16 cellular contexts compared by ENCODE assay signal in genomic region chr4:67575889-67576329, GRCh38. TPM values are rescaled to one million over a fixed set of nuclear protein-coding genes. Genes with fewer than 3 reads are reported as not detected.
DNase-seq lines count a peak whose midpoint lies in the region; ATAC-seq and TF ChIP-seq lines count a peak whose summit lies in the region.
"Had no signal": no experiment of that assay in that cellular context is flagged by ENCODE, and none has a peak within 500 bp of the region (broad histone marks: within the 10 kb centered on the region; RNA-seq: fewer than 3 reads in every experiment).

No MANE protein-coding gene starts in this region.

- intact Hi-C loops in activated CD4-positive, alpha-beta T cell treated with anti-CD3 and anti-CD28 coated beads, Interleukin-2, amount 10 ng/mL, durations not matched to agents 24 days and 14 days (cut with micrococcal nuclease), result loop anchor here (1.0 kb wide), 1 partner anchor 9 kb away; no protein-coding TSS in a partner anchor

- no peaks in the 10 kb centered on the region for H3K27me3 Mint-ChIP-seq in activated CD4-positive, alpha-beta T cell treated with anti-CD3 and anti-CD28 coated beads, Interleukin-2, amount 10 ng/mL, durations not matched to agents 24 days and 14 days
- no peaks in the 10 kb centered on the region for H3K27me3 Mint-ChIP-seq in activated CD8-positive, alpha-beta T cell treated with anti-CD3 and anti-CD28 coated beads, Interleukin-2, amount 10 ng/mL, durations not matched to agents 7 days and 5 days (ENCODE audit: low read depth)
- H3K27me3 Mint-ChIP-seq: type B pancreatic cell had no signal

- H3K9me3 ChIP-seq in parathyroid adenoma (ENCODE audit: control insufficient read depth, low read length), result no peaks in the 10 kb centered on the region

- H3K9ac ChIP-seq in parathyroid adenoma, result no peak overlapping the region

- H3K4me2 ChIP-seq in parathyroid adenoma (ENCODE audit: low read length), result peak overlapping the region; percentile 73

- DNase-seq in activated CD4-positive, alpha-beta T cell treated with anti-CD3 and anti-CD28 coated beads, Interleukin-2, amount 10 ng/mL, durations not matched to agents 24 days and 14 days, result no peak
- no peak for DNase-seq in activated CD4-positive, alpha-beta T cell treated with anti-CD3 and anti-CD28 coated beads for 4 hours
- DNase-seq in HEK293T (ENCODE audit: extremely low spot score), result peak; percentile 9
- DNase-seq in activated CD8-positive, alpha-beta T cell treated with anti-CD3 and anti-CD28 coated beads, Interleukin-2, amount 10 ng/mL, durations not matched to agents 7 days and 5 days, result no peak
- DNase-seq in stimulated activated CD8-positive, alpha-beta memory T cell treated with anti-CD3 and anti-CD28 coated beads, Interleukin-4, amount 100 ng/mL, for 48 hours, result no peak
- DNase-seq in DMS53 (lab: John Stamatoyannopoulos, UW), result no peak
- DNase-seq: activated CD4-positive, alpha-beta T cell treated with anti-CD3 and anti-CD28 coated beads for 1 hour; hippocampal formation; NCI-H2081; small intestine had no signal

- CTCF ChIA-PET in HEK293T (lab: Yijun Ruan, JAX), result no interaction called here
- CTCF ChIA-PET in activated CD8-positive, alpha-beta T cell treated with anti-CD3 and anti-CD28 coated beads, Interleukin-2, amount 10 ng/mL, durations not matched to agents 7 days and 5 days (lab: Charles Lee), result no interaction called here

- ATAC-seq in activated CD8-positive, alpha-beta T cell treated with anti-CD3 and anti-CD28 coated beads, Interleukin-2, amount 10 ng/mL, durations not matched to agents 7 days and 5 days, result no peak
- ATAC-seq in GM18861 (IDR thresholded peaks at IDR 0.05; ENCODE audit: unreplicated experiment), result no peak

- peaks cover 44% of the 10 kb centered on the region for H3K36me3 Mint-ChIP-seq in activated CD4-positive, alpha-beta T cell treated with anti-CD3 and anti-CD28 coated beads, Interleukin-2, amount 10 ng/mL, durations not matched to agents 24 days and 14 days (ENCODE audit: low read depth)
- peaks cover 57% of the 10 kb centered on the region for H3K36me3 Mint-ChIP-seq in activated CD8-positive, alpha-beta T cell treated with anti-CD3 and anti-CD28 coated beads, Interleukin-2, amount 10 ng/mL, durations not matched to agents 7 days and 5 days (ENCODE audit: low read depth)
- H3K36me3 Mint-ChIP-seq: type B pancreatic cell had no signal

- no peaks in the 10 kb centered on the region for H3K36me3 ChIP-seq in parathyroid adenoma (ENCODE audit: control insufficient read depth, insufficient read depth, low read length)

- no peak for TF ChIP-seq CTCF in parathyroid adenoma (IDR thresholded peaks at IDR 0.05)

- peak overlapping the region; percentile 15 for H3K27ac ChIP-seq in parathyroid adenoma

- POLR2A ChIA-PET in HEK293T (lab: Yijun Ruan, JAX), result no interaction called here
- POLR2A ChIA-PET in activated CD8-positive, alpha-beta T cell treated with anti-CD3 and anti-CD28 coated beads, Interleukin-2, amount 10 ng/mL, durations not matched to agents 7 days and 5 days (lab: Charles Lee), result no interaction called here

- no peaks in the 10 kb centered on the region for H3K4me1 ChIP-seq in parathyroid adenoma

- H3K9me3 Mint-ChIP-seq in activated CD4-positive, alpha-beta T cell treated with anti-CD3 and anti-CD28 coated beads, Interleukin-2, amount 10 ng/mL, durations not matched to agents 24 days and 14 days, result peaks cover 8% of the 10 kb centered on the region
- peaks cover 5% of the 10 kb centered on the region for H3K9me3 Mint-ChIP-seq in activated CD8-positive, alpha-beta T cell treated with anti-CD3 and anti-CD28 coated beads, Interleukin-2, amount 10 ng/mL, durations not matched to agents 7 days and 5 days (ENCODE audit: insufficient read depth)
- H3K9me3 Mint-ChIP-seq: neural crest cell, type B pancreatic cell had no signal

- H3K4me3 ChIP-seq in parathyroid adenoma (ENCODE audit: low read depth, low read length), result peak overlapping the region; percentile 45

- H3K4me1 Mint-ChIP-seq in activated CD4-positive, alpha-beta T cell treated with anti-CD3 and anti-CD28 coated beads, Interleukin-2, amount 10 ng/mL, durations not matched to agents 24 days and 14 days, result peaks cover 45% of the 10 kb centered on the region
- peaks cover 48% of the 10 kb centered on the region for H3K4me1 Mint-ChIP-seq in activated CD8-positive, alpha-beta T cell treated with anti-CD3 and anti-CD28 coated beads, Interleukin-2, amount 10 ng/mL, durations not matched to agents 7 days and 5 days (ENCODE audit: low read depth)

- peak overlapping the region; percentile 68 for H3K4me3 Mint-ChIP-seq in activated CD4-positive, alpha-beta T cell treated with anti-CD3 and anti-CD28 coated beads, Interleukin-2, amount 10 ng/mL, durations not matched to agents 24 days and 14 days
- peak overlapping the region; percentile 48 for H3K4me3 Mint-ChIP-seq in activated CD8-positive, alpha-beta T cell treated with anti-CD3 and anti-CD28 coated beads, Interleukin-2, amount 10 ng/mL, durations not matched to agents 7 days and 5 days
- H3K4me3 Mint-ChIP-seq: neural crest cell, type B pancreatic cell had no signal

- H3K27me3 ChIP-seq in parathyroid adenoma (ENCODE audit: control insufficient read depth, insufficient read depth, low read length), result no peaks in the 10 kb centered on the region

- no peaks in the 10 kb centered on the region for H3K79me2 ChIP-seq in parathyroid adenoma

- H2AFZ ChIP-seq in parathyroid adenoma, result peak overlapping the region; percentile 69

- peak overlapping the region; percentile 83 for H3K27ac Mint-ChIP-seq in activated CD4-positive, alpha-beta T cell treated with anti-CD3 and anti-CD28 coated beads, Interleukin-2, amount 10 ng/mL, durations not matched to agents 24 days and 14 days
- H3K27ac Mint-ChIP-seq in activated CD8-positive, alpha-beta T cell treated with anti-CD3 and anti-CD28 coated beads, Interleukin-2, amount 10 ng/mL, durations not matched to agents 7 days and 5 days, result peak overlapping the region; percentile 37
- H3K27ac Mint-ChIP-seq: type B pancreatic cell had no signal

TF ChIP-seq in HEK293T, 16 proteins besides CTCF, POLR2A, EP300 and RAD21:
- no peak for TF ChIP-seq FOXA1 (IDR thresholded peaks at IDR 0.05)
- no peak for TF ChIP-seq PKNOX1 (IDR thresholded peaks at IDR 0.05)
- TF ChIP-seq NFRKB (IDR thresholded peaks at IDR 0.05), result no peak
- no peak for TF ChIP-seq SP1 (IDR thresholded peaks at IDR 0.05)
- no peak for TF ChIP-seq ELF4 (IDR thresholded peaks at IDR 0.05)
- TF ChIP-seq FOXK2 (IDR thresholded peaks at IDR 0.05), result no peak
- no peak for TF ChIP-seq L3MBTL2 (conservative IDR thresholded peaks at IDR 0.05)
- no peak for TF ChIP-seq LEF1 (IDR thresholded peaks at IDR 0.05; ENCODE audit: borderline replicate concordance)
- TF ChIP-seq TARDBP (IDR thresholded peaks at IDR 0.05), result no peak
- TF ChIP-seq HDGF (IDR thresholded peaks at IDR 0.05; ENCODE audit: borderline replicate concordance), result no peak
- no peak for TF ChIP-seq BHLHE40 (IDR thresholded peaks at IDR 0.05; ENCODE audit: borderline replicate concordance)
- no peak for TF ChIP-seq ARNT (IDR thresholded peaks at IDR 0.05)
- no peak for TF ChIP-seq CTBP1 (IDR thresholded peaks at IDR 0.05; ENCODE audit: borderline replicate concordance)
- no peak for TF ChIP-seq ZNF384 (IDR thresholded peaks at IDR 0.05)
- no peak for TF ChIP-seq SUZ12 (IDR thresholded peaks at IDR 0.05)
- no peak for TF ChIP-seq FOXM1 (IDR thresholded peaks at IDR 0.05; ENCODE audit: borderline replicate concordance)

RNA-seq across cellular contexts. Expression of gene STAP1, which starts 17.4 kb away (rescaled TPM):
- 15.0 and 15.6 TPM in 2 replicates for total RNA-seq in activated CD4-positive, alpha-beta T cell treated with anti-CD3 and anti-CD28 coated beads, Interleukin-2, amount 10 ng/mL, durations not matched to agents 24 days and 14 days
- total RNA-seq in activated CD8-positive, alpha-beta T cell treated with anti-CD3 and anti-CD28 coated beads, Interleukin-2, amount 10 ng/mL, durations not matched to agents 7 days and 5 days, result 10 to 100 TPM; 22.3 to 23.1 TPM
- total RNA-seq: cerebellum, neural crest cell, SK-MEL-5 had no signal

RNA-seq across cellular contexts. Expression of gene CENPC, which starts 30.6 kb away (rescaled TPM):
- 25.7 and 28.3 TPM in 2 replicates for total RNA-seq in activated CD4-positive, alpha-beta T cell treated with anti-CD3 and anti-CD28 coated beads, Interleukin-2, amount 10 ng/mL, durations not matched to agents 24 days and 14 days
- total RNA-seq in activated CD8-positive, alpha-beta T cell treated with anti-CD3 and anti-CD28 coated beads, Interleukin-2, amount 10 ng/mL, durations not matched to agents 7 days and 5 days, result 10 to 100 TPM; 33.2 to 33.7 TPM
